In the genomic region with DNA sequence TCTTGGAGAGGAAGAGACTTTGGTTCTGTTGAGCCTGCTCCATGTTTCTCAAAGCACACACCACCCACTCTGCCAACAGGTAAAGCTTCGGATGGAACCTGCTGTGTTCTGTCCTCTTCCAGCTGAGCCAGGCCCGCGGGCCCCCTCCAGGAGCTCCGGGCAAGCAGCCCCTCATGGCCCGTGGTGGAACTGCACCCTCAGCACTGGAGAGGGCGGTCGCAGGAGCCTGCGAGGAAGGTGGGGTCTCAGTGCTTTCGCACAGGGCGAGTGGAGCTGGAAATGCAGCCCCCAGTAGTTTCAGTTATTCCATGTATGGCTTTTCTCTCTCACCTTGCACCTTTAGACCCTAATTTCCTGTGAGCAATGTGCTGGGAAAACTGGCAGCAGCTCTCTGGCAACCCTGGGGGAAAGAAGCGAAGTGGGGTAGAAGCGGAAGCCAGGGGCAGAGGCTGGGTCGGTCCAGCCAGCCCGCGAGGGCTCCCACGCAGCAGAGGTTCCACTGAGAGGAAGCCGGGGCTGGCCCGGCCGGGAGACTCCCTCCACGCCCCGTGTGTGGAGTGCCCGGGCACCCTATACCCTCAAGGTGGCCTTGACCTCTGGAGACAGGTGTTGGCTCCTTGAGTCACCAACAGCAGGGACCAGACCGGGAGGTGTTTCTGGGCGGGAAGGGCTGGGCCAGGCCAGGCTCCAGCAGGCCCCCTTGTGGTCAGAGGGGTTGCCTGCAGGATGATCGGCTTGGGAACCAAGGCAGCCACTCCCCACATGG, we compare ENCODE assay signal across 2 cellular contexts.
TF ChIP-seq lines count a peak whose summit lies in the region.

No MANE protein-coding gene starts in this region.

TF ChIP-seq in HCT116, 20 proteins besides CTCF, POLR2A, EP300 and RAD21 (continued from another document):
- TF ChIP-seq, protein P1, sequence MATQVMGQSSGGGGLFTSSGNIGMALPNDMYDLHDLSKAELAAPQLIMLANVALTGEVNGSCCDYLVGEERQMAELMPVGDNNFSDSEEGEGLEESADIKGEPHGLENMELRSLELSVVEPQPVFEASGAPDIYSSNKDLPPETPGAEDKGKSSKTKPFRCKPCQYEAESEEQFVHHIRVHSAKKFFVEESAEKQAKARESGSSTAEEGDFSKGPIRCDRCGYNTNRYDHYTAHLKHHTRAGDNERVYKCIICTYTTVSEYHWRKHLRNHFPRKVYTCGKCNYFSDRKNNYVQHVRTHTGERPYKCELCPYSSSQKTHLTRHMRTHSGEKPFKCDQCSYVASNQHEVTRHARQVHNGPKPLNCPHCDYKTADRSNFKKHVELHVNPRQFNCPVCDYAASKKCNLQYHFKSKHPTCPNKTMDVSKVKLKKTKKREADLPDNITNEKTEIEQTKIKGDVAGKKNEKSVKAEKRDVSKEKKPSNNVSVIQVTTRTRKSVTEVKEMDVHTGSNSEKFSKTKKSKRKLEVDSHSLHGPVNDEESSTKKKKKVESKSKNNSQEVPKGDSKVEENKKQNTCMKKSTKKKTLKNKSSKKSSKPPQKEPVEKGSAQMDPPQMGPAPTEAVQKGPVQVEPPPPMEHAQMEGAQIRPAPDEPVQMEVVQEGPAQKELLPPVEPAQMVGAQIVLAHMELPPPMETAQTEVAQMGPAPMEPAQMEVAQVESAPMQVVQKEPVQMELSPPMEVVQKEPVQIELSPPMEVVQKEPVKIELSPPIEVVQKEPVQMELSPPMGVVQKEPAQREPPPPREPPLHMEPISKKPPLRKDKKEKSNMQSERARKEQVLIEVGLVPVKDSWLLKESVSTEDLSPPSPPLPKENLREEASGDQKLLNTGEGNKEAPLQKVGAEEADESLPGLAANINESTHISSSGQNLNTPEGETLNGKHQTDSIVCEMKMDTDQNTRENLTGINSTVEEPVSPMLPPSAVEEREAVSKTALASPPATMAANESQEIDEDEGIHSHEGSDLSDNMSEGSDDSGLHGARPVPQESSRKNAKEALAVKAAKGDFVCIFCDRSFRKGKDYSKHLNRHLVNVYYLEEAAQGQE (IDR thresholded peaks at IDR 0.05; ENCODE audit: low read depth), result no peak
- TF ChIP-seq YY1 (IDR thresholded peaks at IDR 0.05; ENCODE audit: extremely low read depth, insufficient replicate concordance, low read depth, low read length) (no peak), SP1 (IDR thresholded peaks at IDR 0.05; ENCODE audit: low read depth) (no peak), JUND (IDR thresholded peaks at IDR 0.05) (no peak), CBX3 (IDR thresholded peaks at IDR 0.05; ENCODE audit: low read depth) (no peak), ZFX (IDR thresholded peaks at IDR 0.05) (no peak), FOSL1 (IDR thresholded peaks at IDR 0.05; ENCODE audit: low read depth) (no peak), EZH2phosphoT487 (IDR thresholded peaks at IDR 0.05; ENCODE audit: borderline replicate concordance) (no peak), ZNF274 (IDR thresholded peaks at IDR 0.05; ENCODE audit: low read depth, low read length) (no peak), EGR1 (IDR thresholded peaks at IDR 0.05; ENCODE audit: low read depth) (no peak), POLR2AphosphoS5 (IDR thresholded peaks at IDR 0.05; ENCODE audit: low read depth, low read length) (no peak), ELF1 (IDR thresholded peaks at IDR 0.05; ENCODE audit: borderline replicate concordance, low read depth) (no peak), SIN3A (IDR thresholded peaks at IDR 0.05; ENCODE audit: low read depth) (no peak)
- TF ChIP-seq, protein P2, sequence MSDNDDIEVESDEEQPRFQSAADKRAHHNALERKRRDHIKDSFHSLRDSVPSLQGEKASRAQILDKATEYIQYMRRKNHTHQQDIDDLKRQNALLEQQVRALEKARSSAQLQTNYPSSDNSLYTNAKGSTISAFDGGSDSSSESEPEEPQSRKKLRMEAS (IDR thresholded peaks at IDR 0.05), result no peak

TF ChIP-seq in liver, 16 proteins besides CTCF, POLR2A, EP300 and RAD21 (continued from another document):
- TF ChIP-seq, protein P3, sequence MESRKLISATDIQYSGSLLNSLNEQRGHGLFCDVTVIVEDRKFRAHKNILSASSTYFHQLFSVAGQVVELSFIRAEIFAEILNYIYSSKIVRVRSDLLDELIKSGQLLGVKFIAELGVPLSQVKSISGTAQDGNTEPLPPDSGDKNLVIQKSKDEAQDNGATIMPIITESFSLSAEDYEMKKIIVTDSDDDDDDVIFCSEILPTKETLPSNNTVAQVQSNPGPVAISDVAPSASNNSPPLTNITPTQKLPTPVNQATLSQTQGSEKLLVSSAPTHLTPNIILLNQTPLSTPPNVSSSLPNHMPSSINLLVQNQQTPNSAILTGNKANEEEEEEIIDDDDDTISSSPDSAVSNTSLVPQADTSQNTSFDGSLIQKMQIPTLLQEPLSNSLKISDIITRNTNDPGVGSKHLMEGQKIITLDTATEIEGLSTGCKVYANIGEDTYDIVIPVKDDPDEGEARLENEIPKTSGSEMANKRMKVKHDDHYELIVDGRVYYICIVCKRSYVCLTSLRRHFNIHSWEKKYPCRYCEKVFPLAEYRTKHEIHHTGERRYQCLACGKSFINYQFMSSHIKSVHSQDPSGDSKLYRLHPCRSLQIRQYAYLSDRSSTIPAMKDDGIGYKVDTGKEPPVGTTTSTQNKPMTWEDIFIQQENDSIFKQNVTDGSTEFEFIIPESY (IDR thresholded peaks at IDR 0.05), result no peak
- no peak for TF ChIP-seq RXRA (IDR thresholded peaks at IDR 0.05)
- no peak for TF ChIP-seq SP1 (IDR thresholded peaks at IDR 0.05)
- no peak for TF ChIP-seq FOXA2 (IDR thresholded peaks at IDR 0.05)
- TF ChIP-seq, protein P2 (IDR thresholded peaks at IDR 0.05), result no peak
- no peak for TF ChIP-seq JUND (IDR thresholded peaks at IDR 0.05)
- no peak for TF ChIP-seq TAF1 (conservative IDR thresholded peaks at IDR 0.05)
- TF ChIP-seq NR2F2 (IDR thresholded peaks at IDR 0.05), result no peak
- no peak for TF ChIP-seq HNF4G (IDR thresholded peaks at IDR 0.05)
- TF ChIP-seq, protein P1 (IDR thresholded peaks at IDR 0.05), result no peak
